In genomic region chr4:35252866-35253265, GRCh38 we compare ENCODE assay signal across 23 cellular contexts.
"Had no signal": no experiment of that assay in that cellular context is flagged by ENCODE, and none has a peak within 500 bp of the region (broad histone marks: within the 10 kb centered on the region; RNA-seq: fewer than 3 reads in every experiment).

No MANE protein-coding gene starts in this region.

- H3K4me1 ChIP-seq: body of pancreas, lower lobe of right lung, sigmoid colon, upper lobe of left lung had no signal

- ATAC-seq: activated T-cell treated with anti-CD3 and anti-CD28 coated beads, Interleukin-2, amount 50 U/mL, for 72 hours; body of pancreas; lower lobe of right lung; stimulated activated naive B cell treated with anti-CD40 and anti-IgM and Interleukin-4, amounts not matched to agents 10 μg/mL and 1 μg/mL and 100 μg/mL, for 72 hours; T-helper 17 cell had no signal

- H3K27me3 ChIP-seq: body of pancreas, hepatocyte, neural progenitor cell, sigmoid colon, upper lobe of left lung had no signal

- DNase-seq: activated CD4-positive, alpha-beta memory T cell treated with anti-CD3 and anti-CD28 coated beads, Interleukin-2, amount 10 ng/mL, durations not matched to agents 7 days and 5 days; activated CD4-positive, alpha-beta T cell treated with anti-CD3 and anti-CD28 coated beads for 48 hours; activated effector memory CD4-positive, alpha-beta T cell treated with Interleukin-2 at 50 U/mL for 16 hours; activated naive CD4-positive, alpha-beta T cell treated with anti-CD3 and anti-CD28 coated beads, Interleukin-2, amount 10 ng/mL, durations not matched to agents 7 days and 5 days; activated T-cell treated with anti-CD3 and anti-CD28 coated beads, Interleukin-2, amount 50 U/mL, for 72 hours; body of pancreas; effector CD4-positive, alpha-beta T cell; erythroblast; foreskin fibroblast; glutamatergic neuron; lower lobe of right lung; naive B cell; posterior cingulate gyrus; retina; sigmoid colon; stimulated activated CD4-positive, alpha-beta T cell treated with anti-CD3 and anti-CD28 coated beads, Interleukin-15, amount 100 ng/mL, for 24 hours; stimulated activated CD8-positive, alpha-beta memory T cell treated with anti-CD3 and anti-CD28 coated beads, Interleukin-4, amount 100 ng/mL, for 48 hours; stimulated activated naive B cell treated with anti-CD40 and anti-IgM and Interleukin-4, amounts not matched to agents 10 μg/mL and 1 μg/mL and 100 μg/mL, for 72 hours; T-helper 17 cell; upper lobe of left lung had no signal

- H3K9me3 ChIP-seq: body of pancreas, lower lobe of right lung, sigmoid colon, upper lobe of left lung had no signal

- H3K27ac ChIP-seq: body of pancreas, hepatocyte, lower lobe of right lung, neural progenitor cell, sigmoid colon, upper lobe of left lung had no signal

- H3K4me3 ChIP-seq: body of pancreas, hepatocyte, lower lobe of right lung, neural progenitor cell, sigmoid colon, smooth muscle cell, upper lobe of left lung had no signal

- H3K36me3 ChIP-seq: lower lobe of right lung, neural progenitor cell, sigmoid colon, upper lobe of left lung had no signal
